In the genomic region with DNA sequence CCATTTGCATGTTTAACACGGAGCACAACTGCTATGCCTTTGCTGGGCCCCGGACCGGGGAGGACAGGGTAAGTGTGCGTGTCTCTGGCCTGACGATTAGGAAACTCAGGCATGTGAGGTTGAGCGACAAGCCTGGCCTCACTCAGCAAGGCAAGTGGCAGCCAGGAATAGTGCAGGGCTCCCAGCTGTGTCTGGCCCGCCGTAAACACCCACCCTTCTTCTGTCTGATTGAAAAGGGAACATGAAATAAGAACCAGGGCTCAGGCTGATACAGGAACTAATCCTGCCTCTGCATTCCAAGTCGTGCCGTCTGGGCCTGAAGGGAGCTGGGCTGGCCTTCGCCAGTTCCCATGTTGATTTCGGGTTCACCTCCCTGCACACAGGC, we compare ENCODE assay signal across 10 cellular contexts. TPM values are rescaled to one million over a fixed set of nuclear protein-coding genes. Genes with fewer than 3 reads are reported as not detected.
DNase-seq lines count a peak whose midpoint lies in the region; ATAC-seq and TF ChIP-seq lines count a peak whose summit lies in the region.
"Had no signal": no experiment of that assay in that cellular context is flagged by ENCODE, and none has a peak within 500 bp of the region (broad histone marks: within the 10 kb centered on the region; RNA-seq: fewer than 3 reads in every experiment).

No MANE protein-coding gene starts in this region.

- H3K36me3 ChIP-seq in mucosa of rectum (ENCODE audit: control insufficient read depth in 2 of 2, insufficient read depth in 2 of 2, low read length in 2 of 2), result no peaks in the 10 kb centered on the region

- H3K4me1 ChIP-seq in mucosa of rectum (ENCODE audit: control insufficient read depth in 2 of 2, insufficient read depth in 2 of 2, low read length in 2 of 2), result peaks cover 7 to 19% of the 10 kb centered on the region in 2 donors

- H3K9me3 ChIP-seq in mucosa of rectum (ENCODE audit: control insufficient read depth in 2 of 2, low read length in 2 of 2), result no peaks in the 10 kb centered on the region

- H3K9me3 Mint-ChIP-seq in CD14-positive monocyte (peaks cover 0 to 4% (median 0%) of the 10 kb centered on the region in 7 donors), IgD-negative memory B cell (no peaks in the 10 kb centered on the region)

- H3K9ac ChIP-seq in mucosa of rectum (ENCODE audit: low read depth in 1 of 2, low read length in 2 of 2), result no peak overlapping the region

- H3K4me3 ChIP-seq in mucosa of rectum (ENCODE audit: low read length in 2 of 2), result no peak overlapping the region

- TF ChIP-seq CTCF in CD14-positive monocyte (IDR thresholded peaks at IDR 0.05), result no peak

- H3K4me1 Mint-ChIP-seq in CD14-positive monocyte (peaks cover 78% of the 10 kb centered on the region), IgD-negative memory B cell (peaks cover 24 to 28% (median 25%) of the 10 kb centered on the region in 3 donors)

- intact Hi-C loops in CD14-positive monocyte (cut with micrococcal nuclease), result loop anchor here in 1 of 2 donors (2.0 kb wide), 1 partner anchor 21 kb away; no protein-coding TSS in a partner anchor

- H3K4me3 Mint-ChIP-seq in CD14-positive monocyte, result peak overlapping the region; percentile 45 to 55
- H3K4me3 Mint-ChIP-seq in IgD-negative memory B cell, result peak overlapping the region; percentile 50 to 89 (median 86)

- ATAC-seq in GM19328 (IDR thresholded peaks at IDR 0.05; ENCODE audit: unreplicated experiment) (no peak), GM21619 (IDR thresholded peaks at IDR 0.05; ENCODE audit: unreplicated experiment) (no peak), GM18867 (IDR thresholded peaks at IDR 0.05; ENCODE audit: unreplicated experiment) (no peak)

- peak; percentile 72 for DNase-seq in CD14-positive monocyte (ENCODE audit: low spot score)
- DNase-seq in activated T-cell treated with anti-CD3 and anti-CD28 coated beads, Interleukin-2, amount 50 U/mL, for 1 hour, result no peak
- DNase-seq: DMS79 treated with DMSO at 0.1 percent for 48 hours; NK-92 treated with Interleukin-12 subunit alpha and Interleukin-12 subunit beta, amount 100 ng/mL, for 24 hours had no signal

- no peaks in the 10 kb centered on the region for H3K27me3 ChIP-seq in mucosa of rectum (ENCODE audit: control insufficient read depth in 2 of 2, insufficient read depth in 2 of 2, low read length in 2 of 2)

- H3K27me3 Mint-ChIP-seq in CD14-positive monocyte (ENCODE audit: low read depth in 3 of 3), result peaks cover 0 to 3% (median 0%) of the 10 kb centered on the region in 3 donors
- H3K27me3 Mint-ChIP-seq in IgD-negative memory B cell, result no peaks in the 10 kb centered on the region

- peak overlapping the region; percentile 2 for H3K27ac ChIP-seq in angular gyrus (ENCODE audit: low read depth, low read length)
- peak overlapping the region; percentile 20 to 38 for H3K27ac ChIP-seq in mucosa of rectum (ENCODE audit: low read depth in 2 of 2, low read length in 2 of 2)

- H3K27ac Mint-ChIP-seq in CD14-positive monocyte (peak overlapping the region; percentile 95 to 99 (median 96)), IgD-negative memory B cell (peak overlapping the region; percentile 90 to 97 (median 93))

- H3K36me3 Mint-ChIP-seq in CD14-positive monocyte (peaks cover 3 to 14% of the 10 kb centered on the region in 2 donors), IgD-negative memory B cell (no peaks in the 10 kb centered on the region)

RNA-seq across cellular contexts. Expression of a gene that starts 22.2 kb away (rescaled TPM):
- polyA plus RNA-seq in CD14-positive monocyte, result 1 to 10 TPM; 6.4 to 7.2 TPM
- 18.3 TPM for polyA plus RNA-seq in IgD-negative memory B cell

RNA-seq across cellular contexts. Expression of a gene that starts 35.4 kb away (rescaled TPM):
- 1 to 10 TPM; 1.5 to 3.1 TPM for polyA plus RNA-seq in CD14-positive monocyte
- polyA plus RNA-seq in IgD-negative memory B cell, result 1.7 TPM
